In the genomic region with DNA sequence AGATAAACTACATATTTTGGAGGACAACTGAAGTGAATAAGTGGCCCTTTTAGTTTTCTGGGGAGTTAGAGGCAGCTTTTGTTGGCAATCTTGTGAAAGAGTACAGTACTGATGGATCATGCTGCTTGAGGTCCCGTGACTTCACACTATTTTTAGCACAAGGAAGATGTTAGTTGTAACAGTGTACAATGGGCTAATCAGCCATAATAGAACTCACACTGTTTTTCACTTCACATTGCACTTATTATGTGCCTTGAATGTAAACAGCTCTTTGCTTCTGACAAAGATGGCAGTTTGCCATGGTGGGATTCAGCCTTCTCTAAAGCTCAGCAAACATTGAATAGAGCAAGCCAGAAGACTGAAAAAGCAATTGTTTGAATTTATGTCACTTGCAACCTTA, we compare ENCODE assay signal across 10 cellular contexts.
DNase-seq lines count a peak whose midpoint lies in the region; ATAC-seq and TF ChIP-seq lines count a peak whose summit lies in the region.
"Had no signal": no experiment of that assay in that cellular context is flagged by ENCODE, and none has a peak within 500 bp of the region (broad histone marks: within the 10 kb centered on the region; RNA-seq: fewer than 3 reads in every experiment).

No MANE protein-coding gene starts in this region.

- no peak for ATAC-seq in activated naive CD4-positive, alpha-beta T cell treated with anti-CD3 and anti-CD28 coated beads, Interleukin-2, amount 50 U/mL, for 72 hours

- peaks cover 4 to 6% of the 10 kb centered on the region in 2 donors for H3K9me3 Mint-ChIP-seq in activated naive CD4-positive, alpha-beta T cell treated with anti-CD3 and anti-CD28 coated beads, Interleukin-2, amount 50 U/mL, for 72 hours
- H3K9me3 Mint-ChIP-seq in Calu3 (ENCODE audit: low read depth, unreplicated experiment): no peaks in the 10 kb centered on the region
- peaks cover 2% of the 10 kb centered on the region for H3K9me3 Mint-ChIP-seq in activated CD4-positive, alpha-beta T cell treated with anti-CD3 and anti-CD28 coated beads, Interleukin-2, amount 10 ng/mL, durations not matched to agents 7 days and 5 days

- DNase-seq in DMS79 (lab: John Stamatoyannopoulos, UW) (peak; percentile 4), NCI-H1436 treated with DMSO at 0.1 percent for 48 hours (lab: John Stamatoyannopoulos, UW) (peak; percentile 91), astrocyte of the spinal cord (ENCODE audit: low read depth, low spot score) (peak; percentile 23), midbrain (lab: John Stamatoyannopoulos, UW) (peak; percentile 87), NCI-H524 (lab: John Stamatoyannopoulos, UW) (no peak), Calu3 (no peak)
- no peak for DNase-seq in activated naive CD4-positive, alpha-beta T cell treated with anti-CD3 and anti-CD28 coated beads, Interleukin-2, amount 50 U/mL, for 72 hours (ENCODE audit: low spot score in 2 of 2)
- no peak for DNase-seq in activated CD4-positive, alpha-beta T cell treated with anti-CD3 and anti-CD28 coated beads, Interleukin-2, amount 10 ng/mL, durations not matched to agents 7 days and 5 days
- DNase-seq: glutamatergic neuron, NCI-H526 had no signal

- CTCF ChIA-PET in Calu3 (lab: Charles Lee): no interaction called here
- CTCF ChIA-PET in activated CD4-positive, alpha-beta T cell treated with anti-CD3 and anti-CD28 coated beads, Interleukin-2, amount 10 ng/mL, durations not matched to agents 7 days and 5 days (lab: Charles Lee): no interaction called here

- no peaks in the 10 kb centered on the region for H3K36me3 Mint-ChIP-seq in activated naive CD4-positive, alpha-beta T cell treated with anti-CD3 and anti-CD28 coated beads, Interleukin-2, amount 50 U/mL, for 72 hours
- H3K36me3 Mint-ChIP-seq in Calu3 (ENCODE audit: insufficient read depth, unreplicated experiment): no peaks in the 10 kb centered on the region
- H3K36me3 Mint-ChIP-seq in activated CD4-positive, alpha-beta T cell treated with anti-CD3 and anti-CD28 coated beads, Interleukin-2, amount 10 ng/mL, durations not matched to agents 7 days and 5 days (ENCODE audit: low read depth): no peaks in the 10 kb centered on the region

- no peak for TF ChIP-seq CTCF in astrocyte of the spinal cord (IDR thresholded peaks at IDR 0.05; ENCODE audit: low read depth, low read length)
- TF ChIP-seq CTCF in Calu3 (IDR thresholded peaks at IDR 0.05; ENCODE audit: unreplicated experiment): no peak

- POLR2A ChIA-PET in activated CD4-positive, alpha-beta T cell treated with anti-CD3 and anti-CD28 coated beads, Interleukin-2, amount 10 ng/mL, durations not matched to agents 7 days and 5 days (lab: Charles Lee): no interaction called here

- no peaks in the 10 kb centered on the region for H3K27me3 Mint-ChIP-seq in Calu3 (ENCODE audit: unreplicated experiment)
- no peaks in the 10 kb centered on the region for H3K27me3 Mint-ChIP-seq in activated CD4-positive, alpha-beta T cell treated with anti-CD3 and anti-CD28 coated beads, Interleukin-2, amount 10 ng/mL, durations not matched to agents 7 days and 5 days

- H3K27ac Mint-ChIP-seq in activated naive CD4-positive, alpha-beta T cell treated with anti-CD3 and anti-CD28 coated beads, Interleukin-2, amount 50 U/mL, for 72 hours: no peak overlapping the region
- H3K27ac Mint-ChIP-seq in Calu3 (ENCODE audit: unreplicated experiment): no peak overlapping the region
- no peak overlapping the region for H3K27ac Mint-ChIP-seq in activated CD4-positive, alpha-beta T cell treated with anti-CD3 and anti-CD28 coated beads, Interleukin-2, amount 10 ng/mL, durations not matched to agents 7 days and 5 days

- H3K4me3 Mint-ChIP-seq in Calu3 (ENCODE audit: low read depth, unreplicated experiment): no peak overlapping the region
- H3K4me3 Mint-ChIP-seq in activated CD4-positive, alpha-beta T cell treated with anti-CD3 and anti-CD28 coated beads, Interleukin-2, amount 10 ng/mL, durations not matched to agents 7 days and 5 days: no peak overlapping the region

- no peak overlapping the region for H3K4me3 ChIP-seq in astrocyte of the spinal cord (ENCODE audit: low read depth, low read length)

- H3K4me1 Mint-ChIP-seq in Calu3 (ENCODE audit: low read depth, unreplicated experiment): no peaks in the 10 kb centered on the region
- H3K4me1 Mint-ChIP-seq in activated CD4-positive, alpha-beta T cell treated with anti-CD3 and anti-CD28 coated beads, Interleukin-2, amount 10 ng/mL, durations not matched to agents 7 days and 5 days: no peaks in the 10 kb centered on the region

- BruUV-seq in Calu3 (replicated peaks; lab: Mats Ljungman, UMichigan): no TSS peak

- in situ Hi-C loops in astrocyte of the spinal cord (cut with HindIII; ENCODE audit: low sequenced_read_pairs): no loop called here

- intact Hi-C loops in Calu3 (cut with micrococcal nuclease; ENCODE audit: unreplicated experiment): no loop called here

Comparison
In these comparisons a context has a peak if more than half of its experiments do, and no peak if none do; other contexts are left out.
1. DNase-seq: peak in DMS79 (single experiment), NCI-H1436 treated with DMSO at 0.1 percent for 48 hours (single experiment), astrocyte of the spinal cord (single experiment) and midbrain (single experiment); none in activated naive CD4-positive, alpha-beta T cell treated with anti-CD3 and anti-CD28 coated beads, Interleukin-2, amount 50 U/mL, for 72 hours (0 of 2), NCI-H524 (0 of 2), Calu3 (single experiment) and activated CD4-positive, alpha-beta T cell treated with anti-CD3 and anti-CD28 coated beads, Interleukin-2, amount 10 ng/mL, durations not matched to agents 7 days and 5 days (single experiment).